In genomic region chr5:58715997-58716656, GRCh38 we compare ENCODE assay signal across 30 cellular contexts.
"Had no signal": no experiment of that assay in that cellular context is flagged by ENCODE, and none has a peak within 500 bp of the region (broad histone marks: within the 10 kb centered on the region; RNA-seq: fewer than 3 reads in every experiment).

No MANE protein-coding gene starts in this region.

- H3K36me3 ChIP-seq: ascending aorta, breast epithelium, cardiac muscle cell, colonic mucosa, esophagus squamous epithelium, gastroesophageal sphincter had no signal

- H3K27me3 ChIP-seq: ascending aorta, breast epithelium, cardiac muscle cell, colonic mucosa, esophagus squamous epithelium, gastroesophageal sphincter had no signal

- DNase-seq: activated CD4-positive, alpha-beta memory T cell treated with anti-CD3 and anti-CD28 coated beads, Interleukin-2, amount 10 ng/mL, durations not matched to agents 7 days and 5 days; activated CD4-positive, alpha-beta T cell treated with anti-CD3 and anti-CD28 coated beads for 1 hour; activated CD4-positive, alpha-beta T cell treated with anti-CD3 and anti-CD28 coated beads for 4 hours; activated CD4-positive, alpha-beta T cell treated with anti-CD3 and anti-CD28 coated beads, Interleukin-2, amount 10 ng/mL, durations not matched to agents 7 days and 5 days; activated CD4-positive, alpha-beta T cell treated with anti-CD3 and anti-CD28 coated beads, Interleukin-2, amount 50 U/mL, for 4 hours; activated CD8-positive, alpha-beta memory T cell treated with anti-CD3 and anti-CD28 coated beads, Interleukin-2, amount 50 U/mL, for 48 hours; activated gamma-delta T cell; activated naive CD4-positive, alpha-beta T cell; activated naive CD4-positive, alpha-beta T cell treated with anti-CD3 and anti-CD28 coated beads, Interleukin-2, amount 10 ng/mL, durations not matched to agents 7 days and 5 days; activated naive CD8-positive, alpha-beta T cell treated with anti-CD3 and anti-CD28 coated beads, Interleukin-2, amount 10 ng/mL, durations not matched to agents 7 days and 5 days; activated T-cell treated with anti-CD3 and anti-CD28 coated beads for 4 hours; activated T-cell treated with anti-CD3 and anti-CD28 coated beads, Interleukin-2, amount 50 U/mL, for 24 hours; activated T-cell treated with anti-CD3 and anti-CD28 coated beads, Interleukin-2, amount 50 U/mL, for 72 hours; central memory CD4-positive, alpha-beta T cell; cerebellar nuclear complex; colonic mucosa; effector CD8-positive, alpha-beta T cell; esophagus squamous epithelium; foreskin melanocyte; T-helper 1 cell; T-helper 17 cell; T1000 had no signal

- H3K4me3 ChIP-seq: ascending aorta, breast epithelium, cardiac muscle cell, colonic mucosa, esophagus squamous epithelium, gastroesophageal sphincter had no signal

- FAIRE-seq: endometrium, endothelial cell of umbilical vein had no signal

- H3K9me3 ChIP-seq: ascending aorta, colonic mucosa, esophagus squamous epithelium had no signal

- H3K4me1 ChIP-seq: ascending aorta, breast epithelium, colonic mucosa, esophagus squamous epithelium, gastroesophageal sphincter had no signal

- ATAC-seq: activated naive CD4-positive, alpha-beta T cell treated with anti-CD3 and anti-CD28 coated beads, Interleukin-2, amount 50 U/mL, for 72 hours; activated T-cell treated with anti-CD3 and anti-CD28 coated beads, Interleukin-2, amount 50 U/mL, for 72 hours; gastroesophageal sphincter; T-helper 17 cell had no signal

- H3K27ac ChIP-seq: ascending aorta, breast epithelium, cardiac muscle cell, colonic mucosa, epithelial cell of prostate, esophagus squamous epithelium, gastroesophageal sphincter had no signal
